19 cellular contexts compared by ENCODE assay signal in genomic region chr10:16944961-16945360, GRCh38.
DNase-seq lines count a peak whose midpoint lies in the region; ATAC-seq and TF ChIP-seq lines count a peak whose summit lies in the region.
"Had no signal": no experiment of that assay in that cellular context is flagged by ENCODE, and none has a peak within 500 bp of the region (broad histone marks: within the 10 kb centered on the region; RNA-seq: fewer than 3 reads in every experiment).

No MANE protein-coding gene starts in this region.

- H3K79me2 ChIP-seq in ACC112 (ENCODE audit: control insufficient read depth, insufficient read depth, low read length, unreplicated experiment): no peaks in the 10 kb centered on the region

- H3K4me1 ChIP-seq in ACC112 (ENCODE audit: control insufficient read depth, insufficient read depth, low read length, unreplicated experiment) (peaks cover 27% of the 10 kb centered on the region), esophagus squamous epithelium (peaks cover 0 to 27% (median 4%) of the 10 kb centered on the region in 3 donors)

- ATAC-seq in sciatic nerve (peak; percentile 14), HG02840 (IDR thresholded peaks at IDR 0.05; ENCODE audit: low FRiP score, unreplicated experiment) (no peak)

- DNase-seq in SK-N-MC (ENCODE audit: low read depth, low spot score) (no peak), esophagus squamous epithelium (lab: John Stamatoyannopoulos, UW) (no peak), sciatic nerve (ENCODE audit: low spot score) (no peak), GM19238 (ENCODE audit: insufficient read length, low spot score) (no peak)
- no peak for DNase-seq in activated naive CD4-positive, alpha-beta T cell (lab: John Stamatoyannopoulos, UW)
- DNase-seq in activated T-cell treated with anti-CD3 and anti-CD28 coated beads, Interleukin-2, amount 50 U/mL, for 48 hours: no peak
- DNase-seq: activated CD4-positive, alpha-beta T cell treated with anti-CD3 and anti-CD28 coated beads, Interleukin-2, amount 50 U/mL, for 4 hours; activated naive CD4-positive, alpha-beta T cell treated with Interleukin-2 at 50 U/mL for 16 hours; aorta; cortex of kidney; glutamatergic neuron; immature natural killer cell; NCI-H2029; NCI-H446 treated with DMSO at 0.1 percent for 48 hours; RPMI8226; stimulated activated CD4-positive, alpha-beta T cell treated with anti-CD3 and anti-CD28 coated beads, Interleukin-4, amount 100 ng/mL, for 4 hours had no signal

- H3K9me3 ChIP-seq in SK-N-MC (ENCODE audit: low read depth, low read length): no peaks in the 10 kb centered on the region
- H3K9me3 ChIP-seq in esophagus squamous epithelium: no peaks in the 10 kb centered on the region

- H3K36me3 ChIP-seq in ACC112 (ENCODE audit: insufficient read depth, low read length) (no peaks in the 10 kb centered on the region), SK-N-MC (ENCODE audit: insufficient read depth, low read length) (no peaks in the 10 kb centered on the region), esophagus squamous epithelium (no peaks in the 10 kb centered on the region)

- intact Hi-C loops in esophagus squamous epithelium (cut with DNase I): no loop called here
- intact Hi-C loops in sciatic nerve (cut with DNase I): no loop called here

- H3K27ac ChIP-seq in ACC112 (ENCODE audit: low read depth, low read length): peak overlapping the region; percentile 68
- peak overlapping the region; percentile 85 for H3K27ac ChIP-seq in SK-N-MC
- peak overlapping the region in 3 of 4 donors; percentile 8 to 38 (median 30) for H3K27ac ChIP-seq in esophagus squamous epithelium
- H3K27ac ChIP-seq: VCaP had no signal

- no peak for TF ChIP-seq CTCF in esophagus squamous epithelium (IDR thresholded peaks at IDR 0.05)

- no peak for TF ChIP-seq POLR2A in esophagus squamous epithelium (IDR thresholded peaks at IDR 0.05)

- H3K9ac ChIP-seq in SK-N-MC (ENCODE audit: insufficient read length): peak overlapping the region; percentile 41

- no peaks in the 10 kb centered on the region for H3K27me3 ChIP-seq in ACC112 (ENCODE audit: insufficient read depth, low read length)
- no peaks in the 10 kb centered on the region for H3K27me3 ChIP-seq in esophagus squamous epithelium

- H3K4me3 ChIP-seq in ACC112 (ENCODE audit: low read depth, low read length) (no peak overlapping the region), SK-N-MC (no peak overlapping the region), esophagus squamous epithelium (no peak overlapping the region)

- WGBS in esophagus squamous epithelium, 2 donors: 80 to 97% methylated on average over 1 of the region's 1 CpG

- H2AFZ ChIP-seq in ACC112 (ENCODE audit: low read length, unreplicated experiment): no peak overlapping the region

Comparison
In these comparisons a context has a peak if more than half of its experiments do, and no peak if none do; other contexts are left out.
1. H3K27ac ChIP-seq: peak in every context shown above with its lines; median percentile 85 in SK-N-MC; 68 in ACC112; 30 in esophagus squamous epithelium.